Comparison of ENCODE assay signal across 1 cellular context in genomic region chr3:9793161-9793781, GRCh38.
A peak's percentile ranks its signal among the peaks of the same experiment; 100 is the strongest.
TF ChIP-seq lines count a peak whose summit lies in the region.

No MANE protein-coding gene starts in this region.

TF ChIP-seq in K562, 482 proteins besides CTCF, POLR2A, EP300 and RAD21 (continued from another document and continues in another):
- TF ChIP-seq PRDM10 (IDR thresholded peaks at IDR 0.05; ENCODE audit: partially characterized antibody) (no peak), USF2 (CRISPR knock-in tag; IDR thresholded peaks at IDR 0.05) (no peak), NELFE (IDR thresholded peaks at IDR 0.05; ENCODE audit: insufficient read depth, insufficient read length) (no peak), ZSCAN29 (IDR thresholded peaks at IDR 0.05) (no peak), CEBPB (tag; IDR thresholded peaks at IDR 0.05) (no peak), ZNF232 (CRISPR knock-in tag; IDR thresholded peaks at IDR 0.05) (peak; percentile 79; the same call in 1 of the 2 replicates), ELF1 (tag; IDR thresholded peaks at IDR 0.05) (peak; percentile 69), ZBTB43 (CRISPR knock-in tag; IDR thresholded peaks at IDR 0.05) (no peak; the same call in 1 of the 2 replicates), STAT5A (IDR thresholded peaks at IDR 0.05; ENCODE audit: borderline replicate concordance, low read length) (no peak), CLOCK (CRISPR knock-in tag; IDR thresholded peaks at IDR 0.05; ENCODE audit: borderline replicate concordance) (no peak), NKRF (IDR thresholded peaks at IDR 0.05; ENCODE audit: borderline replicate concordance) (peak; percentile 84; the same call in 1 of the 2 replicates), FOXP4 (CRISPR knock-in tag; IDR thresholded peaks at IDR 0.05; ENCODE audit: borderline replicate concordance) (no peak), ZNF75A (CRISPR knock-in tag; IDR thresholded peaks at IDR 0.05) (no peak), LEF1 (IDR thresholded peaks at IDR 0.05) (no peak), ZSCAN32 (CRISPR knock-in tag; IDR thresholded peaks at IDR 0.05) (no peak), POLR2AphosphoS2 (IDR thresholded peaks at IDR 0.05; ENCODE audit: low read length) (no peak), ETV5 (CRISPR knock-in tag; IDR thresholded peaks at IDR 0.05; ENCODE audit: low read depth) (no peak), TSHZ1 (CRISPR knock-in tag; IDR thresholded peaks at IDR 0.05) (no peak), TCFL5 (CRISPR knock-in tag; conservative IDR thresholded peaks at IDR 0.05) (no peak), CTBP1 (IDR thresholded peaks at IDR 0.05; ENCODE audit: borderline replicate concordance) (no peak; the same call in 1 of the 2 replicates), PTTG1 (tag; IDR thresholded peaks at IDR 0.05; ENCODE audit: low read depth) (no peak), HDGF (IDR thresholded peaks at IDR 0.05) (peak; percentile 76; the same call in 1 of the 2 replicates), RBFOX2 (IDR thresholded peaks at IDR 0.05; ENCODE audit: low read depth, low read length) (no peak; the same call in none of the 2 replicates), U2AF2 (optimal IDR thresholded peaks at IDR 0.05; ENCODE audit: low read depth, low read length) (no peak), KLF13 (tag; IDR thresholded peaks at IDR 0.05; ENCODE audit: borderline replicate concordance, low read depth) (no peak), TCF7L2 (IDR thresholded peaks at IDR 0.05; ENCODE audit: low read depth, low read length) (0 out of 2 replicates have a peak, but pooled peaks have one; percentile 26), ZNF445 (CRISPR knock-in tag; IDR thresholded peaks at IDR 0.05; ENCODE audit: low read depth) (no peak), BCL6 (CRISPR knock-in tag; IDR thresholded peaks at IDR 0.05) (no peak), RERE (CRISPR knock-in tag; IDR thresholded peaks at IDR 0.05; ENCODE audit: borderline replicate concordance) (0 out of 2 replicates have a peak, but pooled peaks have one; percentile 15), IFI16 (CRISPR knock-in tag; IDR thresholded peaks at IDR 0.05) (no peak), ZNF431 (CRISPR knock-in tag; IDR thresholded peaks at IDR 0.05) (0 out of 2 replicates have a peak, but pooled peaks have one; percentile 27), MTA2 (IDR thresholded peaks at IDR 0.05; ENCODE audit: low read depth) (no peak), GTF2B (IDR thresholded peaks at IDR 0.05; ENCODE audit: extremely low read depth, insufficient read length) (no peak), ZNF140 (CRISPR knock-in tag; IDR thresholded peaks at IDR 0.05) (no peak), ZKSCAN3 (CRISPR knock-in tag; IDR thresholded peaks at IDR 0.05) (no peak), SOX6 (IDR thresholded peaks at IDR 0.05) (no peak)
